Comparison of ENCODE assay signal across 28 cellular contexts in genomic region chr18:64132871-64133270, GRCh38. TPM values are rescaled to one million over a fixed set of nuclear protein-coding genes. Genes with fewer than 3 reads are reported as not detected.
"Had no signal": no experiment of that assay in that cellular context is flagged by ENCODE, and none has a peak within 500 bp of the region (broad histone marks: within the 10 kb centered on the region; RNA-seq: fewer than 3 reads in every experiment).

No MANE protein-coding gene starts in this region.

- H3K27me3 Mint-ChIP-seq: activated T-cell treated with anti-CD3 and anti-CD28 coated beads, Interleukin-2, amount 50 U/mL, for 24 hours; effector memory CD8-positive, alpha-beta T cell; natural killer cell treated with Interleukin-12 subunit alpha and Interleukin-12 subunit beta and Interleukin-15 and Interleukin-18, amount 100 ng/mL, for 72 hours; stimulated activated naive CD8-positive, alpha-beta T cell treated with anti-CD3 and anti-CD28 coated beads, Interleukin-15, amount 100 ng/mL, for 72 hours had no signal

- H3K4me3 Mint-ChIP-seq: activated naive CD8-positive, alpha-beta T cell; activated T-cell treated with anti-CD3 and anti-CD28 coated beads, Interleukin-2, amount 50 U/mL, for 24 hours; activated T-helper 17 cell treated with anti-CD3 and anti-CD28 coated beads, Interleukin-2, amount 50 U/mL, for 72 hours; effector memory CD8-positive, alpha-beta T cell; natural killer cell treated with Interleukin-12 subunit alpha and Interleukin-12 subunit beta and Interleukin-15 and Interleukin-18, amount 100 ng/mL, for 72 hours; stimulated activated naive CD8-positive, alpha-beta T cell treated with anti-CD3 and anti-CD28 coated beads, Interleukin-15, amount 100 ng/mL, for 72 hours; T-helper 2 cell treated with Interferon-gamma antibody and Interleukin-4, amounts not matched to agents 5 μg/mL and 100 μg/mL, for 36 hours had no signal

- H3K27ac Mint-ChIP-seq: activated naive CD8-positive, alpha-beta T cell; activated T-cell treated with anti-CD3 and anti-CD28 coated beads, Interleukin-2, amount 50 U/mL, for 24 hours; activated T-helper 17 cell treated with anti-CD3 and anti-CD28 coated beads, Interleukin-2, amount 50 U/mL, for 72 hours; effector memory CD8-positive, alpha-beta T cell; natural killer cell treated with Interleukin-12 subunit alpha and Interleukin-12 subunit beta and Interleukin-15 and Interleukin-18, amount 100 ng/mL, for 72 hours; T-helper 2 cell treated with Interferon-gamma antibody and Interleukin-4, amounts not matched to agents 5 μg/mL and 100 μg/mL, for 36 hours had no signal

- H3K4me1 ChIP-seq: adrenal gland, ascending aorta, colonic mucosa, esophagus muscularis mucosa, tibial nerve, uterus had no signal

- H3K36me3 Mint-ChIP-seq: activated naive CD8-positive, alpha-beta T cell; natural killer cell treated with Interleukin-12 subunit alpha and Interleukin-12 subunit beta and Interleukin-15 and Interleukin-18, amount 100 ng/mL, for 72 hours had no signal

- H3K4me3 ChIP-seq: adrenal gland, ascending aorta, colonic mucosa, dorsolateral prefrontal cortex, esophagus muscularis mucosa, ovary, tibial nerve, uterus had no signal

- H3K27me3 ChIP-seq: adrenal gland, ascending aorta, brain microvascular endothelial cell, colonic mucosa, esophagus muscularis mucosa, neutrophil, ovary, tibial nerve, uterus had no signal

- ATAC-seq: activated T-helper 17 cell treated with anti-CD3 and anti-CD28 coated beads, Interleukin-2, amount 50 U/mL, for 72 hours; effector memory CD8-positive, alpha-beta T cell; left ventricle myocardium superior; right cardiac atrium; stimulated activated naive CD8-positive, alpha-beta T cell treated with anti-CD3 and anti-CD28 coated beads, Interleukin-15, amount 100 ng/mL, for 72 hours had no signal

- H3K27ac ChIP-seq: adrenal gland, ascending aorta, brain microvascular endothelial cell, colonic mucosa, dorsolateral prefrontal cortex, esophagus muscularis mucosa, neutrophil, ovary, tibial nerve, uterus, WERI-Rb-1 had no signal

- H3K36me3 ChIP-seq: adrenal gland, ascending aorta, brain microvascular endothelial cell, colonic mucosa, esophagus muscularis mucosa, neutrophil, ovary, tibial nerve, uterus, WERI-Rb-1 had no signal

- H3K9me3 Mint-ChIP-seq: activated T-cell treated with anti-CD3 and anti-CD28 coated beads, Interleukin-2, amount 50 U/mL, for 24 hours; activated T-helper 17 cell treated with anti-CD3 and anti-CD28 coated beads, Interleukin-2, amount 50 U/mL, for 72 hours; natural killer cell treated with Interleukin-12 subunit alpha and Interleukin-12 subunit beta and Interleukin-15 and Interleukin-18, amount 100 ng/mL, for 72 hours; stimulated activated naive CD8-positive, alpha-beta T cell treated with anti-CD3 and anti-CD28 coated beads, Interleukin-15, amount 100 ng/mL, for 72 hours; T-helper 2 cell treated with Interferon-gamma antibody and Interleukin-4, amounts not matched to agents 5 μg/mL and 100 μg/mL, for 36 hours had no signal

- H3K9me3 ChIP-seq: adrenal gland, ascending aorta, colonic mucosa, esophagus muscularis mucosa, neutrophil, ovary, tibial nerve, uterus had no signal

- H3K4me1 Mint-ChIP-seq: activated T-helper 17 cell treated with anti-CD3 and anti-CD28 coated beads, Interleukin-2, amount 50 U/mL, for 72 hours; stimulated activated naive CD8-positive, alpha-beta T cell treated with anti-CD3 and anti-CD28 coated beads, Interleukin-15, amount 100 ng/mL, for 72 hours had no signal

- DNase-seq: activated T-cell treated with anti-CD3 and anti-CD28 coated beads, Interleukin-2, amount 50 U/mL, for 24 hours; adrenal gland; brain microvascular endothelial cell; colonic mucosa; effector memory CD8-positive, alpha-beta T cell; head of caudate nucleus; hypothalamus; left ventricle myocardium superior; mammary epithelial cell; midbrain; ovary; right cardiac atrium; stimulated activated CD4-positive, alpha-beta T cell treated with anti-CD3 and anti-CD28 coated beads, Interleukin-1b, Interleukin-23, amount 100 ng/mL, for 48 hours; stimulated activated naive CD8-positive, alpha-beta T cell treated with anti-CD3 and anti-CD28 coated beads, Interleukin-15, amount 100 ng/mL, for 72 hours; uterus; WERI-Rb-1 had no signal

RNA-seq across cellular contexts. Expression of gene LINC00305, which starts 16.0 kb away (rescaled TPM):
- total RNA-seq: activated T-helper 17 cell treated with anti-CD3 and anti-CD28 coated beads, Interleukin-2, amount 50 U/mL, for 72 hours; adrenal gland; ascending aorta; colonic mucosa; dorsolateral prefrontal cortex; esophagus muscularis mucosa; frontal cortex; left ventricle myocardium superior; mammary epithelial cell; natural killer cell treated with Interleukin-12 subunit alpha and Interleukin-12 subunit beta and Interleukin-15 and Interleukin-18, amount 100 ng/mL, for 72 hours; ovary; pulmonary artery endothelial cell; right cardiac atrium; skeletal muscle tissue; tibial nerve had no signal
- polyA plus RNA-seq: adrenal gland, mammary epithelial cell, right cardiac atrium had no signal
